In genomic region chr2:235901243-235901642, GRCh38 we compare ENCODE assay signal across 20 cellular contexts.
"Had no signal": no experiment of that assay in that cellular context is flagged by ENCODE, and none has a peak within 500 bp of the region (broad histone marks: within the 10 kb centered on the region; RNA-seq: fewer than 3 reads in every experiment).

No MANE protein-coding gene starts in this region.

- DNase-seq: caudate nucleus; effector memory CD4-positive, alpha-beta T cell; esophagus squamous epithelium; heart right ventricle; hypothalamus; naive B cell; retina; stimulated activated CD4-positive, alpha-beta T cell treated with anti-CD3 and anti-CD28 coated beads, Interleukin-12 subunit alpha, Interleukin-12 subunit beta, amount 100 ng/mL, for 4 hours; stimulated activated CD4-positive, alpha-beta T cell treated with anti-CD3 and anti-CD28 coated beads, Interleukin-2, amount 100 ng/mL, for 48 hours; stimulated activated naive CD4-positive, alpha-beta T cell treated with Interleukin-2 at 50 U/mL for 16 hours had no signal

- H3K79me2 ChIP-seq: parathyroid adenoma had no signal

- H3K9me3 ChIP-seq: esophagus squamous epithelium, prostate gland had no signal

- H3K36me3 ChIP-seq: prostate gland had no signal

- ATAC-seq: heart right ventricle, left lobe of liver, sciatic nerve had no signal

- H2AFZ ChIP-seq: parathyroid adenoma had no signal

- H3K9ac ChIP-seq: parathyroid adenoma had no signal

- H3K27ac ChIP-seq: coronary artery, epithelial cell of prostate, esophagus squamous epithelium, heart right ventricle, parathyroid adenoma, prostate gland, skin epidermis had no signal

- FAIRE-seq: endometrium, frontal cortex, islet of Langerhans had no signal

- H3K4me1 ChIP-seq: esophagus squamous epithelium, heart right ventricle, parathyroid adenoma, prostate gland had no signal

- H3K4me3 ChIP-seq: coronary artery, esophagus squamous epithelium, heart right ventricle, prostate gland, skin epidermis had no signal

- H3K27me3 ChIP-seq: esophagus squamous epithelium, heart right ventricle had no signal
